Comparison of ENCODE assay signal across 8 cellular contexts in genomic region chr20:23446505-23446904, GRCh38. TPM values are rescaled to one million over a fixed set of nuclear protein-coding genes. Genes with fewer than 3 reads are reported as not detected.
A peak's percentile ranks its signal among the peaks of the same experiment; 100 is the strongest.
DNase-seq lines count a peak whose midpoint lies in the region; ATAC-seq lines count a peak whose summit lies in the region.

No MANE protein-coding gene starts in this region.

- H3K27me3 Mint-ChIP-seq in activated CD8-positive, alpha-beta T cell treated with anti-CD3 and anti-CD28 coated beads, Interleukin-2, amount 10 ng/mL, durations not matched to agents 7 days and 5 days (ENCODE audit: low read depth), result peaks cover 2% of the 10 kb centered on the region

- no peak overlapping the region for H3K27ac Mint-ChIP-seq in activated CD8-positive, alpha-beta T cell treated with anti-CD3 and anti-CD28 coated beads, Interleukin-2, amount 10 ng/mL, durations not matched to agents 7 days and 5 days

- intact Hi-C loops in left ventricle myocardium superior (cut with micrococcal nuclease), result no loop called here
- intact Hi-C loops in posterior vena cava (cut with DNase I), result no loop called here

- POLR2A ChIA-PET in activated CD8-positive, alpha-beta T cell treated with anti-CD3 and anti-CD28 coated beads, Interleukin-2, amount 10 ng/mL, durations not matched to agents 7 days and 5 days (lab: Charles Lee), result no interaction called here

- ATAC-seq in GM19351 (IDR thresholded peaks at IDR 0.05; ENCODE audit: unreplicated experiment) (peak; percentile 60), left ventricle myocardium superior (peak; percentile 86), HG03565 (IDR thresholded peaks at IDR 0.05; ENCODE audit: unreplicated experiment) (no peak)
- ATAC-seq in activated CD8-positive, alpha-beta T cell treated with anti-CD3 and anti-CD28 coated beads, Interleukin-2, amount 10 ng/mL, durations not matched to agents 7 days and 5 days, result no peak

- no peaks in the 10 kb centered on the region for H3K36me3 Mint-ChIP-seq in activated CD8-positive, alpha-beta T cell treated with anti-CD3 and anti-CD28 coated beads, Interleukin-2, amount 10 ng/mL, durations not matched to agents 7 days and 5 days (ENCODE audit: low read depth)

- H3K4me1 Mint-ChIP-seq in activated CD8-positive, alpha-beta T cell treated with anti-CD3 and anti-CD28 coated beads, Interleukin-2, amount 10 ng/mL, durations not matched to agents 7 days and 5 days (ENCODE audit: low read depth), result peaks cover 17% of the 10 kb centered on the region

- CTCF ChIA-PET in activated CD8-positive, alpha-beta T cell treated with anti-CD3 and anti-CD28 coated beads, Interleukin-2, amount 10 ng/mL, durations not matched to agents 7 days and 5 days (lab: Charles Lee), result interaction anchor here (0.8 to 2.6 kb wide), 12 partner anchors 9 to 115 kb away, joined by 3 to 19 read pairs (median 4); partner anchors contain the start of gene NXT1

- H3K4me3 Mint-ChIP-seq in activated CD8-positive, alpha-beta T cell treated with anti-CD3 and anti-CD28 coated beads, Interleukin-2, amount 10 ng/mL, durations not matched to agents 7 days and 5 days, result no peak overlapping the region

- peak; percentile 58 for DNase-seq in COR-L47 (lab: John Stamatoyannopoulos, UW)
- DNase-seq in NCI-H1105 (lab: John Stamatoyannopoulos, UW), result peak; percentile 33
- peak; percentile 44 for DNase-seq in activated CD8-positive, alpha-beta T cell treated with anti-CD3 and anti-CD28 coated beads, Interleukin-2, amount 10 ng/mL, durations not matched to agents 7 days and 5 days
- DNase-seq in left ventricle myocardium superior, result peak; percentile 73
- peak; percentile 49 for DNase-seq in stimulated activated CD4-positive, alpha-beta T cell treated with anti-CD3 and anti-CD28 coated beads, Interleukin-15, amount 100 ng/mL, for 24 hours
- no peak for DNase-seq in posterior vena cava (ENCODE audit: low spot score)

- no peaks in the 10 kb centered on the region for H3K9me3 Mint-ChIP-seq in activated CD8-positive, alpha-beta T cell treated with anti-CD3 and anti-CD28 coated beads, Interleukin-2, amount 10 ng/mL, durations not matched to agents 7 days and 5 days (ENCODE audit: insufficient read depth)

RNA-seq across cellular contexts. Expression of gene CST11, which starts 6.2 kb away (rescaled TPM):
- not detected for total RNA-seq in activated CD8-positive, alpha-beta T cell treated with anti-CD3 and anti-CD28 coated beads, Interleukin-2, amount 10 ng/mL, durations not matched to agents 7 days and 5 days
- total RNA-seq in left ventricle myocardium superior, result not detected
- not detected for total RNA-seq in posterior vena cava

RNA-seq across cellular contexts. Expression of gene CSTL1, which starts 7.0 kb away (rescaled TPM):
- not detected for total RNA-seq in activated CD8-positive, alpha-beta T cell treated with anti-CD3 and anti-CD28 coated beads, Interleukin-2, amount 10 ng/mL, durations not matched to agents 7 days and 5 days
- total RNA-seq in left ventricle myocardium superior (not detected), posterior vena cava (not detected)

RNA-seq across cellular contexts. Expression of gene NAPB, which starts 25.2 kb away (rescaled TPM):
- 10 to 100 TPM; 15.6 to 18.7 TPM for total RNA-seq in activated CD8-positive, alpha-beta T cell treated with anti-CD3 and anti-CD28 coated beads, Interleukin-2, amount 10 ng/mL, durations not matched to agents 7 days and 5 days
- total RNA-seq in left ventricle myocardium superior (6.0 TPM), posterior vena cava (10 to 100 TPM in 1 of 2 donors, 1 to 10 TPM in 1; 9.9 to 11.0 TPM)

RNA-seq across cellular contexts. Expression of gene CST8, which starts 44.4 kb away (rescaled TPM):
- total RNA-seq in activated CD8-positive, alpha-beta T cell treated with anti-CD3 and anti-CD28 coated beads, Interleukin-2, amount 10 ng/mL, durations not matched to agents 7 days and 5 days, result not detected
- total RNA-seq in left ventricle myocardium superior, result not detected
- not detected for total RNA-seq in posterior vena cava

Comparison
In these comparisons a context has a peak if more than half of its experiments do, and no peak if none do; other contexts are left out.
1. ATAC-seq: peak in GM19351 (single experiment) and left ventricle myocardium superior (single experiment); none in activated CD8-positive, alpha-beta T cell treated with anti-CD3 and anti-CD28 coated beads, Interleukin-2, amount 10 ng/mL, durations not matched to agents 7 days and 5 days (single experiment) and HG03565 (single experiment).